In the genomic region with DNA sequence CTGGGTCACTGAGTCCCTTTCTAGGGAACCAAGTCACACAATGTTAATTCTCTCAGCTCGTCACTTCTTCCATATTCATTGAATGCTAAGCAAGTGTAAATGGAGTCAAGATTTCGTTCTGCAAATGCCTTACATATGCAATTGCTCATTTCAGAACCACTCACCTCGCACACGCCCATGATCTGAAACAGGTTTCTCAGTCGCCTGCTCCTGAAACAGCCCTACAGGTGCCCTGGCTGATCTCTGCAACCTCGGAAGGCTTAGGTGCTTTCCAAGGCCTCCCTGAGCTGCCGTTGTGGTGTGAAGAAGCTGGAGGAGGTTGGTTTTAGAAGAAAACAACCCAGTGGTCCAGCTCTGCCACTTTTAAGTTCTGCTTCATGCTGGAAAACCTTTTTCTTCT, we compare ENCODE assay signal across 1 cellular context.
TF ChIP-seq lines count a peak whose summit lies in the region.

No MANE protein-coding gene starts in this region.

TF ChIP-seq in GM12878, 131 proteins besides CTCF, POLR2A, EP300 and RAD21 (continued from another document):
- TF ChIP-seq HSF1 (IDR thresholded peaks at IDR 0.05; ENCODE audit: low read depth, low read length) (no peak), E2F8 (IDR thresholded peaks at IDR 0.05; ENCODE audit: low read depth, partially characterized antibody) (no peak), IKZF2 (IDR thresholded peaks at IDR 0.05) (0 out of 4 replicates have a peak, but pooled peaks of 1 of the 2 experiments have one; percentile 12)
